ENCODE assay signal across 10 cellular contexts in the genomic region with DNA sequence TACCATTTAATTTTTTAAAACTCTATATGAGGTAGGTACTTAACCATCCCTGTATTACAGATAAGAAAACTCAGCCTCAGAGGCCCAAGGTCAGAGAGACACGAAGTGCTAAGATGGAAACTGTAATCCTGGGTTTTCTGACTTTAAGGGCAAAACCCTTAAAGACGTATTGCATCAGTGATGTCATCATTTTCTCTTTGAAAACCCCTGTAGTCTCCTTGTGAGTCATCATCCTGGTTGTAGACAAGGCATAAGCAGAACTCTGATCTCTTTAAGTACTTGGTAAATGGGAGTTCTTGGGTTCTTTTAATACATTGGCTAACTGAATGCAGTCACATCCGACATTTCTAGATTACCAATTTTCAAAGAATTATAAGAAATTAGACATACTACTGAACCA. TPM values are rescaled to one million over a fixed set of nuclear protein-coding genes. Genes with fewer than 3 reads are reported as not detected.
DNase-seq lines count a peak whose midpoint lies in the region; ATAC-seq and TF ChIP-seq lines count a peak whose summit lies in the region.
"Had no signal": no experiment of that assay in that cellular context is flagged by ENCODE, and none has a peak within 500 bp of the region (broad histone marks: within the 10 kb centered on the region; RNA-seq: fewer than 3 reads in every experiment).

No MANE protein-coding gene starts in this region.

- no peak overlapping the region for H3K4me3 Mint-ChIP-seq in immature natural killer cell

- no peak overlapping the region for H2BK5ac ChIP-seq in mesendoderm (ENCODE audit: low read length)

- H3K36me3 Mint-ChIP-seq in immature natural killer cell = no peaks in the 10 kb centered on the region

- H3K4me1 Mint-ChIP-seq in immature natural killer cell = no peaks in the 10 kb centered on the region

- no CpG with 5 or more reads among the region's 3 CpGs for WGBS in mesendoderm (ENCODE audit: extremely low coverage, insufficient coverage, low lambda C conversion rate)
- 41 to 61% (median 56%) methylated on average over 3 of the region's 3 CpGs for WGBS in spleen, 5 donors

- no peak overlapping the region for H3K56ac ChIP-seq in mesendoderm (ENCODE audit: low read length)

- intact Hi-C loops in spleen (cut with DNase I; ENCODE audit: low total_unique reads) = no loop called here

- H3K4me2 ChIP-seq in mesendoderm (ENCODE audit: low read length) = no peak overlapping the region

- H3K27me3 ChIP-seq in mesendoderm (ENCODE audit: insufficient read depth, low read length, poor library complexity) = no peaks in the 10 kb centered on the region
- H3K27me3 ChIP-seq in spleen (replicated peaks in 1 of 7) = no peaks in the 10 kb centered on the region

- H3K4me1 ChIP-seq in mesendoderm (ENCODE audit: control insufficient read depth, low read depth, low read length) = no peaks in the 10 kb centered on the region
- no peaks in the 10 kb centered on the region for H3K4me1 ChIP-seq in spleen

- no peak overlapping the region for H3K4ac ChIP-seq in mesendoderm (ENCODE audit: low read depth, low read length)

- H3K18ac ChIP-seq in mesendoderm (ENCODE audit: low read length) = no peak overlapping the region

- H2BK15ac ChIP-seq in mesendoderm (replicated peaks; ENCODE audit: low read depth) = no peak overlapping the region

- no peaks in the 10 kb centered on the region for H3K79me2 ChIP-seq in mesendoderm (ENCODE audit: control insufficient read depth, insufficient read depth, low read length)

- peaks cover 0 to 16% (median 13%) of the 10 kb centered on the region in 8 donors for H3K9me3 ChIP-seq in spleen

- TF ChIP-seq CTCF in spleen (IDR thresholded peaks at IDR 0.05 in 8 of 11, conservative IDR thresholded peaks at IDR 0.05 in 3 of 11) = no peak

- H3K79me1 ChIP-seq in mesendoderm (ENCODE audit: low read length) = no peaks in the 10 kb centered on the region

- H3K9me3 Mint-ChIP-seq in immature natural killer cell = peaks cover 0 to 13% (median 2%) of the 10 kb centered on the region in 6 donors

- no peak overlapping the region for H4K8ac ChIP-seq in mesendoderm (ENCODE audit: low read depth, low read length)

- no peak overlapping the region for H2BK120ac ChIP-seq in mesendoderm (ENCODE audit: low read depth, low read length)

- ATAC-seq in GM18909 (IDR thresholded peaks at IDR 0.05; ENCODE audit: poor library complexity, unreplicated experiment) (peak; percentile 81), HG02588 (IDR thresholded peaks at IDR 0.05; ENCODE audit: unreplicated experiment) (peak; percentile 98), GM18517 (IDR thresholded peaks at IDR 0.05; ENCODE audit: unreplicated experiment) (no peak)

- no peak overlapping the region for H3K27ac Mint-ChIP-seq in immature natural killer cell

- H3K4me3 ChIP-seq in mesendoderm (ENCODE audit: low read length) = no peak overlapping the region
- H3K4me3 ChIP-seq in spleen = no peak overlapping the region

- DNase-seq in M059J (ENCODE audit: low read depth) = peak; percentile 13
- peak; percentile 59 for DNase-seq in mesendoderm
- no peak for DNase-seq in stimulated activated CD4-positive, alpha-beta T cell treated with anti-CD3 and anti-CD28 coated beads, Interleukin-2, amount 100 ng/mL, for 48 hours
- no peak for DNase-seq in spleen
- DNase-seq in immature natural killer cell = no peak
- DNase-seq: NCI-H2171 treated with DMSO at 0.1 percent for 48 hours had no signal

- H2AK5ac ChIP-seq in mesendoderm (ENCODE audit: low read length) = no peak overlapping the region

- H3K27ac ChIP-seq in mesendoderm (ENCODE audit: low read depth, low read length) (no peak overlapping the region), spleen (no peak overlapping the region)

- H3K36me3 ChIP-seq in mesendoderm (ENCODE audit: control insufficient read depth, insufficient read depth, low read length) = no peaks in the 10 kb centered on the region
- no peaks in the 10 kb centered on the region for H3K36me3 ChIP-seq in spleen

- H3K9ac ChIP-seq in mesendoderm (ENCODE audit: low read length) = no peak overlapping the region

- TF ChIP-seq POLR2A in spleen (IDR thresholded peaks at IDR 0.05) = no peak

- H4K5ac ChIP-seq in mesendoderm (ENCODE audit: low read length) = no peak overlapping the region

- peaks cover 0 to 3% (median 0%) of the 10 kb centered on the region in 3 donors for H3K27me3 Mint-ChIP-seq in immature natural killer cell (ENCODE audit: low read depth in 3 of 3)

- no peak overlapping the region for H3K23ac ChIP-seq in mesendoderm (ENCODE audit: low read length)

RNA-seq across cellular contexts. Expression of gene MDFIC2, which starts 48.5 kb away (rescaled TPM):
- total RNA-seq in M059J (2014; rRNA removed; shearing (Covaris generic)) = not detected in 2 replicates
- not detected for polyA plus RNA-seq in mesendoderm (2013, experiment 1 of 2)
- not detected for polyA plus RNA-seq in mesendoderm (2013, experiment 2 of 2)
- not detected for total RNA-seq in spleen
- polyA plus RNA-seq in spleen (not detected), immature natural killer cell (not detected)
- total RNA-seq: mucosa of gallbladder had no signal

Comparison
In these comparisons a context has a peak if more than half of its experiments do, and no peak if none do; other contexts are left out.
1. DNase-seq: peak in M059J (single experiment) and mesendoderm (single experiment); none in stimulated activated CD4-positive, alpha-beta T cell treated with anti-CD3 and anti-CD28 coated beads, Interleukin-2, amount 100 ng/mL, for 48 hours (0 of 2), spleen (single experiment) and immature natural killer cell (0 of 3).